ENCODE assay signal across 17 cellular contexts in the genomic region with DNA sequence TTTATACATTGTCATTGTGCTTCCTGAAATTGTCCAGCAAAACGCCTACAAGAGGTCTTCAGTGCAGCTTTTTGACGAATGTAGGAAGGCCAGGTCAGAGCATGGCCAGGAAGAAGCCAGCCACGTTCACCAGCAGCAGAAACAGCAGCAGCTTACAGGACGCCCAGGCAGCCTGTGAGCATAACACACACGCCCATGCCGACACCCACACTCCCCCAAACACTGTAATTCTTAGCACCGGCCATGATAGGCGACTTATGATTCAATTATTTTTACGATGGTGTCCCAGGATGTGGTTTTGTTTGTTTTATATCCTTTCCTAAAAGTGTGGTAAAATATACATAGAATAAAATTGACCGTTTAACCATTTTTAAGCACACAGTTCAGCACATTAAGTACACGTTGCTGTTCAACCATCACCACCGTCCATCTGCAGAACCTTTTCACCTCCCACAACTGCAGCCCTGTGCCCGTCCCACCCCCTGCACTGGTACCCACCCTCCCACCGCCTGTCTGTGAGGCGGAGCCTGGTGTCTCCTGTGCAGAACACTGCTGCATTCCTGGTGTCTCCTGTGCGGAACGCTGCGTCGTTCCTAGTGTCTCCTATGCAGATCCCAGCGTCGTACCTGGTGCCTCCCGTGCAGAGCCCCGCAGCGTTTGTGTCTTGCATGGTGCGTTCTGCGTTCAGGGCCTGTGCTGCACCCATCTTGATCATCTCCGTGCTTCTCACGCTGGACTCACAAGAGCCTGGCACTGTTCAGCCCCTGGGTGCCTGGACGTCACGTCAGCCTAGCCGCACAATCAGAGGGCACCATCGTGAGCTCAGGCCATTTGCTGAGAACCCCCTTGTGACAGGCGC.
"Had no signal": no experiment of that assay in that cellular context is flagged by ENCODE, and none has a peak within 500 bp of the region (broad histone marks: within the 10 kb centered on the region; RNA-seq: fewer than 3 reads in every experiment).

No MANE protein-coding gene starts in this region.

- H3K36me3 Mint-ChIP-seq: activated naive CD4-positive, alpha-beta T cell treated with anti-CD3 and anti-CD28 coated beads, Interleukin-2, amount 50 U/mL, for 72 hours; mesothelial cell of epicardium had no signal

- H3K27me3 ChIP-seq: cardiac muscle cell, upper lobe of left lung had no signal

- H3K9me3 Mint-ChIP-seq: activated naive CD4-positive, alpha-beta T cell treated with anti-CD3 and anti-CD28 coated beads, Interleukin-2, amount 50 U/mL, for 72 hours; mesothelial cell of epicardium; nephron progenitor cell had no signal

- H3K36me3 ChIP-seq: cardiac muscle cell, upper lobe of left lung had no signal

- H3K4me3 Mint-ChIP-seq: mesothelial cell of epicardium, nephron progenitor cell had no signal

- FAIRE-seq: colon, endothelial cell of umbilical vein had no signal

- H3K9me3 ChIP-seq: upper lobe of left lung had no signal

- H3K4me3 ChIP-seq: cardiac muscle cell, SK-N-MC, upper lobe of left lung had no signal

- H3K4me1 Mint-ChIP-seq: mesothelial cell of epicardium had no signal

- ATAC-seq: activated naive CD4-positive, alpha-beta T cell treated with anti-CD3 and anti-CD28 coated beads, Interleukin-2, amount 50 U/mL, for 72 hours had no signal

- H3K27ac Mint-ChIP-seq: activated naive CD4-positive, alpha-beta T cell treated with anti-CD3 and anti-CD28 coated beads, Interleukin-2, amount 50 U/mL, for 72 hours; mesothelial cell of epicardium; nephron progenitor cell had no signal

- DNase-seq: activated CD4-positive, CD25-positive, alpha-beta regulatory T cell treated with anti-CD3 and anti-CD28 coated beads, Interleukin-2, amount 50 U/mL, for 72 hours; activated T-cell treated with anti-CD3 and anti-CD28 coated beads for 4 hours; foreskin fibroblast; kidney glomerular epithelial cell; nephron progenitor cell; stimulated activated CD4-positive, alpha-beta T cell treated with anti-CD3 and anti-CD28 coated beads, Interleukin-15, amount 100 ng/mL, for 24 hours; stimulated activated CD4-positive, alpha-beta T cell treated with anti-CD3 and anti-CD28 coated beads, Interleukin-4, amount 100 ng/mL, for 24 hours; stimulated activated naive CD4-positive, alpha-beta T cell treated with Interleukin-2 at 50 U/mL for 16 hours; T-helper 1 cell; T1000; upper lobe of left lung had no signal

- H3K27ac ChIP-seq: cardiac muscle cell, SK-N-MC, upper lobe of left lung had no signal

- H3K4me1 ChIP-seq: upper lobe of left lung had no signal
